In the genomic region with DNA sequence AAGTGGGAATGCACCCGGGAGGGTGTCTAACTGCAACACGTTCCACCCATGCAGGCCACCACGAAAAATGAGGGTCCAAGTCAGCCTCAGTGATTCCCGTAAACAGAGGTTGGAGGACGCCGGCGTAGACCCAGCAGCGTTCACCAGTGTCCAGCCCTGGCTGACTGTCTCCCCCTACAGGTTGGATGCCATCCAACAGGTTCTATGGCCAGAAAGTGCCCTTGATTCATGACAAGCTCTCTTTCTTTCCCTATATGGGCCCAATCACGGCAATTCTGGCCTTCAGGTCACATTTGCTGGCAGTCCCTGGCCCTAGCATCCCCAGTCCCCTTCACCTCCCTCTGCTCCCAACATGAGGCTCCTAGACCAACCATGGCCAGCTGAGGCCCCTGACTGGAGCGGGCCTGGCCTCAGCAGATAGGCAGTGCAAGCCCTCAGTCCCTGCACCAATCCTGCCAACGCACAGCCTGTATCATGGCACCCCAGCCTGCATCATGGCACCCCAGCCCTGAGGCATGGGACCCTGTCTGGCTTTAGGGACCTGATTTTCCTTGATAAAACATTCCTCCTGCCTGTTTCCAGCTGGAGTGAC, we compare ENCODE assay signal across 8 cellular contexts.
DNase-seq lines count a peak whose midpoint lies in the region; ATAC-seq and TF ChIP-seq lines count a peak whose summit lies in the region.

No MANE protein-coding gene starts in this region.

- H3K9me3 ChIP-seq in GM23248 (ENCODE audit: low read depth), result no peaks in the 10 kb centered on the region

- no peak overlapping the region for H3K56ac ChIP-seq in mesendoderm (ENCODE audit: low read length)

- H3K4me2 ChIP-seq in GM23248 (ENCODE audit: unreplicated experiment), result no peak overlapping the region
- H3K4me2 ChIP-seq in mesendoderm (ENCODE audit: low read length), result no peak overlapping the region

- H3K36me3 Mint-ChIP-seq in WTC11, result no peaks in the 10 kb centered on the region

- no peaks in the 10 kb centered on the region for H3K27me3 ChIP-seq in BJ (ENCODE audit: control insufficient read depth, insufficient read depth, low read length)
- no peaks in the 10 kb centered on the region for H3K27me3 ChIP-seq in GM23248 (replicated peaks; ENCODE audit: insufficient read depth)
- no peaks in the 10 kb centered on the region for H3K27me3 ChIP-seq in mesendoderm (ENCODE audit: insufficient read depth, low read length, poor library complexity)

- no peaks in the 10 kb centered on the region for H4K20me1 ChIP-seq in GM23248 (ENCODE audit: insufficient read depth)

- 52 to 57% methylated on average over 11 of the region's 11 CpGs for WGBS in GM23248 (ENCODE audit: low coverage in 1 of 2, low lambda C conversion rate in 2 of 2, missing lambda C conversion rate in 2 of 2), 2 experiments
- no CpG with 5 or more reads among the region's 11 CpGs for WGBS in mesendoderm (ENCODE audit: extremely low coverage, insufficient coverage, low lambda C conversion rate)

- H3K4me1 Mint-ChIP-seq in WTC11, result peaks cover 11% of the 10 kb centered on the region

- H3K4me3 ChIP-seq in BJ (ENCODE audit: low read depth, low read length) (no peak overlapping the region), GM23248 (no peak overlapping the region), mesendoderm (ENCODE audit: low read length) (no peak overlapping the region)

- no peaks in the 10 kb centered on the region for H3K79me1 ChIP-seq in mesendoderm (ENCODE audit: low read length)

- H3K9me3 Mint-ChIP-seq in WTC11, result no peaks in the 10 kb centered on the region

- no peak overlapping the region for H4K8ac ChIP-seq in mesendoderm (ENCODE audit: low read depth, low read length)

- no peak overlapping the region for H2BK15ac ChIP-seq in mesendoderm (replicated peaks; ENCODE audit: low read depth)

- no peaks in the 10 kb centered on the region for H3F3A ChIP-seq in GM23248 (ENCODE audit: insufficient read depth)

- no peak overlapping the region for H3K27ac Mint-ChIP-seq in WTC11

- H3K27me3 Mint-ChIP-seq in WTC11 (ENCODE audit: low read depth), result no peaks in the 10 kb centered on the region

- TF ChIP-seq CTCF in BJ (IDR thresholded peaks at IDR 0.05; ENCODE audit: insufficient read depth, low read depth, low read length) (peak; percentile 34; the same call in 1 of the 2 replicates), WTC11 (IDR thresholded peaks at IDR 0.05) (peak; percentile 80)

- ATAC-seq in WTC11, result peak; percentile 86
- ATAC-seq in HG02642 (IDR thresholded peaks at IDR 0.05; ENCODE audit: poor library complexity, unreplicated experiment), result no peak
- ATAC-seq in HG02885 (IDR thresholded peaks at IDR 0.05; ENCODE audit: poor library complexity, unreplicated experiment), result no peak

- H3K9ac ChIP-seq in GM23248 (no peak overlapping the region), mesendoderm (ENCODE audit: low read length) (no peak overlapping the region)

- no peak overlapping the region for H3K23ac ChIP-seq in mesendoderm (ENCODE audit: low read length)

- no peak overlapping the region for H3K4me3 Mint-ChIP-seq in WTC11

- no peak overlapping the region for H4K5ac ChIP-seq in mesendoderm (ENCODE audit: low read length)

- POLR2A ChIA-PET in BJ (lab: Charles Lee) (no interaction called here), WTC11 (lab: Charles Lee) (no interaction called here)

- no peak overlapping the region for H2AK5ac ChIP-seq in mesendoderm (ENCODE audit: low read length)

- in situ Hi-C loops in GM23248 (cut with MboI), result no loop called here

- H3K4ac ChIP-seq in mesendoderm (ENCODE audit: low read depth, low read length), result no peak overlapping the region

- H3K27ac ChIP-seq in GM23248 (no peak overlapping the region), mesendoderm (ENCODE audit: low read depth, low read length) (no peak overlapping the region)

- no peak overlapping the region for H2BK5ac ChIP-seq in mesendoderm (ENCODE audit: low read length)

- no peaks in the 10 kb centered on the region for H3K36me3 ChIP-seq in BJ (ENCODE audit: control insufficient read depth, insufficient read depth, low read length)
- H3K36me3 ChIP-seq in GM23248 (ENCODE audit: low read depth), result no peaks in the 10 kb centered on the region
- H3K36me3 ChIP-seq in mesendoderm (ENCODE audit: control insufficient read depth, insufficient read depth, low read length), result no peaks in the 10 kb centered on the region

- no peak overlapping the region for H3K18ac ChIP-seq in mesendoderm (ENCODE audit: low read length)

- DNase-seq in BJ (ENCODE audit: low read depth) (no peak), GM23248 (peak; percentile 1), WTC11 (ENCODE audit: low spot score) (peak; percentile 72), mesendoderm (peak; percentile 68), SW480 (ENCODE audit: low spot score) (no peak), NCI-H2107 (lab: John Stamatoyannopoulos, UW) (no peak)

- H3K4me1 ChIP-seq in GM23248 (ENCODE audit: insufficient read depth), result no peaks in the 10 kb centered on the region
- H3K4me1 ChIP-seq in mesendoderm (ENCODE audit: control insufficient read depth, low read depth, low read length), result no peaks in the 10 kb centered on the region

- H3K9me2 ChIP-seq in GM23248 (ENCODE audit: insufficient read depth), result no peaks in the 10 kb centered on the region

- H2AFZ ChIP-seq in GM23248, result no peak overlapping the region

- H2BK120ac ChIP-seq in mesendoderm (ENCODE audit: low read depth, low read length), result no peak overlapping the region

- CTCF ChIA-PET in BJ (lab: Yijun Ruan, JAX) (no interaction called here), WTC11 (lab: Charles Lee) (interaction anchor here (0.6 to 2.6 kb wide), 41 partner anchors 9 to 503 kb away, joined by 3 to 16 read pairs (median 4); no protein-coding TSS in a partner anchor)

- H3K79me2 ChIP-seq in GM23248 (ENCODE audit: insufficient read depth) (no peaks in the 10 kb centered on the region), mesendoderm (ENCODE audit: control insufficient read depth, insufficient read depth, low read length) (no peaks in the 10 kb centered on the region)

TF ChIP-seq in WTC11, 78 proteins besides CTCF, POLR2A, EP300 and RAD21:
- no peak for TF ChIP-seq ZBTB21 (CRISPR knock-in tag; IDR thresholded peaks at IDR 0.05; ENCODE audit: borderline replicate concordance)
- TF ChIP-seq ZBTB43 (CRISPR knock-in tag; IDR thresholded peaks at IDR 0.05), result 0 out of 2 replicates have a peak, but pooled peaks have one; percentile 32
- 0 out of 2 replicates have a peak, but pooled peaks have one; percentile 59 for TF ChIP-seq FOXP1 (CRISPR knock-in tag; IDR thresholded peaks at IDR 0.05; ENCODE audit: borderline replicate concordance)

Comparison
In these comparisons a context has a peak if more than half of its experiments do, and no peak if none do; other contexts are left out.
1. DNase-seq: peak in GM23248 (single experiment), WTC11 (single experiment) and mesendoderm (single experiment); none in BJ (single experiment), SW480 (single experiment) and NCI-H2107 (single experiment).